Comparison of ENCODE assay signal across 8 cellular contexts in the genomic region with DNA sequence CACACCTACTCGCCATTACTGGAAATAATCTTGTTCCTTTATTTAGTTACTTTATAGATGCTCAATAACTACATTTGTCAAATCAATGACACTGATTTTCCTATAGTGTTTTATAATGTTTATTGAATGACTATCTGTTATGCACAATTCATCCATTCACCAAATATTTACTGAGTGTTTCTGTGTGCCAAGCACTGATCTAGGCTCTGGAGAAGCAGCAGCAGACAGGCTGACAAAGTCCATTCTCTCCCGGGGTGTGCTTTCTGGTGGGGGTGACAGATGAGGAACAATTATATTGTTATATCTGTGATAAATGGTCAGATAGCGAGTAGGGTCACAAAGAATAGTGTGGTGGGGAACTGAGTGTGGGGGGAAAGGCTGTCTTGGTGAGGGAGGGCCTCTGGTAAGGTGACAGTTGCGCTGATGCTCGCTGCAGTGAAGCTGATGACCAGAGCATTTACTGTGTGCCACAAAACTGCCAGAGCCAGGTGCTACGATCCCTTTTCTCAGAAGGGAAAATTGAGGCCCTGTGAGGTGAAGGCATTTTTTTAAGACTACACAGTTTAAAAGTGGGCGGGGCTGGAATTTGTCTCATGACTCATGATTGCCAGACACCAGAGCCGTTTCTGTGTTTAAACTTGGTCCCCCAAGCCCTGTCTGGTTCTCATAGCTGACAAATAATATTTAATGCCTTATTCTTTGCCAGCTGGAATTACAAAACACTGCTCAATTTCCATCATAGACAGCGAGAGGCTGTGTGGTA. TPM values are rescaled to one million over a fixed set of nuclear protein-coding genes. Genes with fewer than 3 reads are reported as not detected.
DNase-seq lines count a peak whose midpoint lies in the region; TF ChIP-seq lines count a peak whose summit lies in the region.

No MANE protein-coding gene starts in this region.

- TF ChIP-seq CTCF in 22Rv1 (IDR thresholded peaks at IDR 0.05) = no peak
- TF ChIP-seq CTCF in endodermal cell (conservative IDR thresholded peaks at IDR 0.05) = no peak

- H3K36me3 Mint-ChIP-seq in endodermal cell (ENCODE audit: low read depth) = peaks cover 22% of the 10 kb centered on the region

- DNase-seq in MG63 = peak; percentile 71
- peak; percentile 74 for DNase-seq in activated CD8-positive, alpha-beta memory T cell treated with anti-CD3 and anti-CD28 coated beads, Interleukin-2, amount 50 U/mL, for 4 hours
- DNase-seq in fibroblast of peridontal ligament (ENCODE audit: extremely low read depth) = peak; percentile 83
- peak; percentile 78 for DNase-seq in stimulated activated CD4-positive, alpha-beta T cell treated with anti-CD3 and anti-CD28 coated beads, Interleukin-15, amount 100 ng/mL, for 24 hours
- DNase-seq in NCI-H1930 (lab: John Stamatoyannopoulos, UW) = no peak
- no peak for DNase-seq in posterior cingulate gyrus
- no peak for DNase-seq in endodermal cell

- WGBS in endodermal cell (ENCODE audit: insufficient coverage in 1 of 2, insufficient read length in 1 of 2), 2 experiments = 91 to 94% methylated on average over 7 to 8 of the region's 9 CpGs

- H3K9ac ChIP-seq in endodermal cell (ENCODE audit: extremely low read depth, low read length, poor library complexity, severe bottlenecking) = no peak overlapping the region

- no peak overlapping the region for H3K4me3 Mint-ChIP-seq in endodermal cell

- H3K27ac Mint-ChIP-seq in endodermal cell = no peak overlapping the region

- no peaks in the 10 kb centered on the region for H3K27me3 Mint-ChIP-seq in endodermal cell (ENCODE audit: insufficient read depth)

- H3K27ac ChIP-seq in 22Rv1 (peak overlapping the region; percentile 60), endodermal cell (ENCODE audit: low read depth, low read length) (no peak overlapping the region)

- H3K27me3 ChIP-seq in MG63 = no peaks in the 10 kb centered on the region
- no peaks in the 10 kb centered on the region for H3K27me3 ChIP-seq in endodermal cell (ENCODE audit: control insufficient read depth, insufficient read depth, low read length, poor library complexity, severe bottlenecking)

- H3K9me3 ChIP-seq in MG63 (no peaks in the 10 kb centered on the region), endodermal cell (ENCODE audit: control insufficient read depth, low read length) (no peaks in the 10 kb centered on the region)

- no peaks in the 10 kb centered on the region; the same call in 1 of the 2 replicates for H3K36me3 ChIP-seq in MG63
- H3K36me3 ChIP-seq in endodermal cell (ENCODE audit: control insufficient read depth, insufficient read depth, low read length) = peaks cover 34% of the 10 kb centered on the region

- H3K4me1 Mint-ChIP-seq in endodermal cell = peaks cover 49% of the 10 kb centered on the region

- no peaks in the 10 kb centered on the region for H3K9me3 Mint-ChIP-seq in endodermal cell

- no peaks in the 10 kb centered on the region for H3K4me1 ChIP-seq in endodermal cell (ENCODE audit: control insufficient read depth, insufficient read depth, low read length)

- no peak overlapping the region for H3K4me3 ChIP-seq in MG63
- no peak overlapping the region for H3K4me3 ChIP-seq in endodermal cell (ENCODE audit: low read length)

- intact Hi-C loops in posterior cingulate gyrus (cut with DNase I) = no loop called here

RNA-seq across cellular contexts. Expression of a gene that starts 10.2 kb away (rescaled TPM):
- 2.6 and 11.2 TPM in 2 replicates for total RNA-seq in MG63 (2014; rRNA removed; shearing (Covaris generic); ENCODE audit: low replicate concordance)
- 10 to 100 TPM; 67.0 to 67.1 TPM for total RNA-seq in endodermal cell
- 33.7 TPM for polyA plus RNA-seq in endodermal cell (2013, experiment 1 of 2)
- polyA plus RNA-seq in endodermal cell (2013, experiment 2 of 2) = 31.8 TPM

RNA-seq across cellular contexts. Expression of a gene that starts 28.1 kb away (rescaled TPM):
- 134 and 174 TPM in 2 replicates for total RNA-seq in MG63 (2014; rRNA removed; shearing (Covaris generic); ENCODE audit: low replicate concordance)
- 100 to 1,000 TPM; 209 to 254 TPM for total RNA-seq in endodermal cell
- polyA plus RNA-seq in endodermal cell (2013, experiment 1 of 2) = 205 TPM
- 190 TPM for polyA plus RNA-seq in endodermal cell (2013, experiment 2 of 2)

RNA-seq across cellular contexts. Expression of a gene that starts 31.3 kb away (rescaled TPM):
- not detected in 2 replicates for total RNA-seq in MG63 (2014; rRNA removed; shearing (Covaris generic); ENCODE audit: low replicate concordance)
- 10 to 100 TPM in 1 of 2 donors, 1 to 10 TPM in 1; 7.4 to 11.2 TPM for total RNA-seq in endodermal cell
- polyA plus RNA-seq in endodermal cell (2013, experiment 1 of 2) = 10.6 TPM
- 8.9 TPM for polyA plus RNA-seq in endodermal cell (2013, experiment 2 of 2)

RNA-seq across cellular contexts. Expression of a gene that starts 54.0 kb away (rescaled TPM):
- total RNA-seq in MG63 (2014; rRNA removed; shearing (Covaris generic); ENCODE audit: low replicate concordance) = 2.4 TPM in 1 of 2 replicates, not detected in the other
- not detected for total RNA-seq in endodermal cell
- not detected for polyA plus RNA-seq in endodermal cell (2013, experiment 1 of 2)
- not detected for polyA plus RNA-seq in endodermal cell (2013, experiment 2 of 2)

Comparison
In these comparisons a context has a peak if more than half of its experiments do, and no peak if none do; other contexts are left out.
1. DNase-seq: peak in MG63 (single experiment), activated CD8-positive, alpha-beta memory T cell treated with anti-CD3 and anti-CD28 coated beads, Interleukin-2, amount 50 U/mL, for 4 hours (single experiment), fibroblast of peridontal ligament (single experiment) and stimulated activated CD4-positive, alpha-beta T cell treated with anti-CD3 and anti-CD28 coated beads, Interleukin-15, amount 100 ng/mL, for 24 hours (single experiment); none in NCI-H1930 (0 of 2), posterior cingulate gyrus (0 of 10) and endodermal cell (single experiment).